Comparison of ENCODE assay signal across 1 cellular context in the genomic region with DNA sequence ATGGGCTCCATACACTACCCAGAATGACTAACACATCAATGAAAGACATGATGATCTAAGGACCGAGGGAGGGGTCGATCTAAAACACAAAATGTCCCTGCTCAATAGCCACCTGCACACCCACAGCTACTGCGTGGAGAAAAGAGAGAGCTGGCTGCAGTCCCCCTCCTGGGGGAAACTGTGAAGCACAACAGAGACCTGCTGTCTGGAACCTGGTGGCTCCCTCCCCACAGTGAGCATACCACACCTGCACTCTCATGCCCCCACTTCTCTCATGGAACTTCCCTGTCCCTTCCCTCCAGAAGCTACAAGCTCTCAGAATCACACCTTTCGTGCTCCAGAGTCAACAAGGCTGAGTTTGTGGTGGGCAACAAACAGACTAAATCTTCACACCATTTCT.
TF ChIP-seq lines count a peak whose summit lies in the region.

No MANE protein-coding gene starts in this region.

TF ChIP-seq in HCT116, 20 proteins besides CTCF, POLR2A, EP300 and RAD21 (continued from another document):
- TF ChIP-seq, protein P1, sequence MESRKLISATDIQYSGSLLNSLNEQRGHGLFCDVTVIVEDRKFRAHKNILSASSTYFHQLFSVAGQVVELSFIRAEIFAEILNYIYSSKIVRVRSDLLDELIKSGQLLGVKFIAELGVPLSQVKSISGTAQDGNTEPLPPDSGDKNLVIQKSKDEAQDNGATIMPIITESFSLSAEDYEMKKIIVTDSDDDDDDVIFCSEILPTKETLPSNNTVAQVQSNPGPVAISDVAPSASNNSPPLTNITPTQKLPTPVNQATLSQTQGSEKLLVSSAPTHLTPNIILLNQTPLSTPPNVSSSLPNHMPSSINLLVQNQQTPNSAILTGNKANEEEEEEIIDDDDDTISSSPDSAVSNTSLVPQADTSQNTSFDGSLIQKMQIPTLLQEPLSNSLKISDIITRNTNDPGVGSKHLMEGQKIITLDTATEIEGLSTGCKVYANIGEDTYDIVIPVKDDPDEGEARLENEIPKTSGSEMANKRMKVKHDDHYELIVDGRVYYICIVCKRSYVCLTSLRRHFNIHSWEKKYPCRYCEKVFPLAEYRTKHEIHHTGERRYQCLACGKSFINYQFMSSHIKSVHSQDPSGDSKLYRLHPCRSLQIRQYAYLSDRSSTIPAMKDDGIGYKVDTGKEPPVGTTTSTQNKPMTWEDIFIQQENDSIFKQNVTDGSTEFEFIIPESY (IDR thresholded peaks at IDR 0.05; ENCODE audit: extremely low read depth, insufficient replicate concordance, low read length), result no peak
- TF ChIP-seq, protein P2, sequence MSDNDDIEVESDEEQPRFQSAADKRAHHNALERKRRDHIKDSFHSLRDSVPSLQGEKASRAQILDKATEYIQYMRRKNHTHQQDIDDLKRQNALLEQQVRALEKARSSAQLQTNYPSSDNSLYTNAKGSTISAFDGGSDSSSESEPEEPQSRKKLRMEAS (IDR thresholded peaks at IDR 0.05), result no peak
- no peak for TF ChIP-seq EZH2phosphoT487 (IDR thresholded peaks at IDR 0.05; ENCODE audit: borderline replicate concordance)
- no peak for TF ChIP-seq SRF (IDR thresholded peaks at IDR 0.05; ENCODE audit: low read depth)
